ENCODE assay signal across 3 cellular contexts in genomic region chr5:139554264-139554663, GRCh38.
"Had no signal": no experiment of that assay in that cellular context is flagged by ENCODE, and none has a peak within 500 bp of the region (broad histone marks: within the 10 kb centered on the region; RNA-seq: fewer than 3 reads in every experiment).

No MANE protein-coding gene starts in this region.

- H3K4me3 ChIP-seq: GM12878 had no signal

- DNase-seq: GDM1, GF-D8 had no signal
